ENCODE assay signal across 16 cellular contexts in genomic region chr5:157610990-157611389, GRCh38. TPM values are rescaled to one million over a fixed set of nuclear protein-coding genes. Genes with fewer than 3 reads are reported as not detected.
DNase-seq lines count a peak whose midpoint lies in the region; ATAC-seq, FAIRE-seq and TF ChIP-seq lines count a peak whose summit lies in the region.
"Had no signal": no experiment of that assay in that cellular context is flagged by ENCODE, and none has a peak within 500 bp of the region (broad histone marks: within the 10 kb centered on the region; RNA-seq: fewer than 3 reads in every experiment).

No MANE protein-coding gene starts in this region.

- peak; percentile 13 for ATAC-seq in GM18502 (IDR thresholded peaks at IDR 0.05; ENCODE audit: poor library complexity, unreplicated experiment)
- peak; percentile 3 for ATAC-seq in GM21723 (IDR thresholded peaks at IDR 0.05; ENCODE audit: unreplicated experiment)
- ATAC-seq: T-cell had no signal

- CTCF ChIA-PET in A673 (lab: Charles Lee), result no interaction called here

- FAIRE-seq in keratinocyte (lab: Jason Lieb, UNC), result no peak
- FAIRE-seq: small intestine had no signal

- TF ChIP-seq CTCF in keratinocyte (optimal IDR thresholded peaks at IDR 0.05 in 1 of 3, IDR thresholded peaks at IDR 0.05 in 1 of 3, conservative IDR thresholded peaks at IDR 0.05 in 1 of 3; ENCODE audit: extremely low read depth in 1 of 3, insufficient read depth in 2 of 3, low read length in 3 of 3) (no peak), coronary artery (IDR thresholded peaks at IDR 0.05) (no peak), A673 (conservative IDR thresholded peaks at IDR 0.05; ENCODE audit: low read depth, low read length) (no peak)

- H4K20me1 ChIP-seq in keratinocyte (ENCODE audit: control insufficient read depth, extremely low read depth, insufficient read depth, low read length), result no peaks in the 10 kb centered on the region

- H3K4me1 ChIP-seq in SJCRH30 (peaks cover 44% of the 10 kb centered on the region), keratinocyte (ENCODE audit: control insufficient read depth, extremely low read depth, insufficient read depth, low read length) (peaks cover 41% of the 10 kb centered on the region), A673 (ENCODE audit: insufficient read depth, low read length, poor library complexity, severe bottlenecking) (no peaks in the 10 kb centered on the region)

- H2AFZ ChIP-seq in keratinocyte (ENCODE audit: control insufficient read depth, low read length), result peak overlapping the region; percentile 13

- H3K9ac ChIP-seq in keratinocyte (ENCODE audit: control insufficient read depth, extremely low read depth, insufficient read depth, low read length), result no peak overlapping the region

- dilution Hi-C loops in keratinocyte (cut with MboI; ENCODE audit: extremely low pct_ligation_motif_present, low sequenced_read_pairs), result no loop called here

- H3K9me3 ChIP-seq in SJCRH30 (replicated peaks) (no peaks in the 10 kb centered on the region; the same call in 1 of the 2 replicates), keratinocyte (ENCODE audit: control insufficient read depth, low read depth, low read length) (no peaks in the 10 kb centered on the region), A673 (ENCODE audit: low read depth, low read length, poor library complexity, severe bottlenecking) (no peaks in the 10 kb centered on the region)
- H3K9me3 ChIP-seq: upper lobe of left lung had no signal

- no TSS peak for BruUV-seq in A673 (replicated peaks; lab: Mats Ljungman, UMichigan)

- H3K4me3 ChIP-seq in SJCRH30, result no peak overlapping the region
- no peak overlapping the region for H3K4me3 ChIP-seq in keratinocyte (ENCODE audit: control insufficient read depth in 2 of 3, extremely low read depth in 1 of 3, insufficient read depth in 2 of 3, low read depth in 1 of 3, low read length in 3 of 3)
- H3K4me3 ChIP-seq in coronary artery, result no peak overlapping the region
- H3K4me3 ChIP-seq in A673 (ENCODE audit: low read depth, low read length, poor library complexity, severe bottlenecking), result no peak overlapping the region
- H3K4me3 ChIP-seq: upper lobe of left lung had no signal

- H3K9me1 ChIP-seq in keratinocyte (ENCODE audit: control insufficient read depth, extremely low read depth, insufficient read depth, low read length), result no peaks in the 10 kb centered on the region

- H3K27me3 ChIP-seq in SJCRH30 (no peaks in the 10 kb centered on the region), keratinocyte (ENCODE audit: control insufficient read depth, extremely low read depth, insufficient read depth, low read length) (no peaks in the 10 kb centered on the region), A673 (replicated peaks; ENCODE audit: insufficient read depth, low read depth, low read length, poor library complexity) (no peaks in the 10 kb centered on the region)
- H3K27me3 ChIP-seq: upper lobe of left lung had no signal

- H3K27ac ChIP-seq in SJCRH30 (peak overlapping the region; percentile 100), keratinocyte (ENCODE audit: control insufficient read depth, insufficient read depth, low read length) (peak overlapping the region; percentile 5), coronary artery (no peak overlapping the region), A673 (ENCODE audit: low read depth, low read length, poor library complexity, severe bottlenecking) (no peak overlapping the region)
- H3K27ac ChIP-seq: HL-60, upper lobe of left lung had no signal

- DNase-seq in SJCRH30 (peak; percentile 63 to 82), keratinocyte (ENCODE audit: low read depth, low spot score) (no peak), coronary artery (ENCODE audit: low spot score) (no peak), NCI-H1930 (lab: John Stamatoyannopoulos, UW) (no peak), H4 (ENCODE audit: low spot score) (no peak), A673 (ENCODE audit: low spot score) (no peak)
- DNase-seq: activated T-cell treated with anti-CD3 and anti-CD28 coated beads for 4 hours, amygdala, KBM-7, small intestine, T-cell, upper lobe of left lung had no signal

- H3K36me3 ChIP-seq in SJCRH30, result no peaks in the 10 kb centered on the region
- no peaks in the 10 kb centered on the region for H3K36me3 ChIP-seq in keratinocyte (ENCODE audit: control insufficient read depth in 2 of 2, extremely low read depth in 1 of 2, insufficient read depth in 2 of 2, low read length in 2 of 2)
- no peaks in the 10 kb centered on the region for H3K36me3 ChIP-seq in A673 (ENCODE audit: insufficient read depth, low read length, poor library complexity, severe bottlenecking)
- H3K36me3 ChIP-seq: upper lobe of left lung had no signal

- H3K4me2 ChIP-seq in keratinocyte (ENCODE audit: control insufficient read depth, extremely low read depth, insufficient read depth, low read depth, low read length), result no peak overlapping the region

- no peaks in the 10 kb centered on the region for H3K79me2 ChIP-seq in keratinocyte (ENCODE audit: control insufficient read depth, insufficient read depth, low read length)

- POLR2A ChIA-PET in A673 (lab: Charles Lee; ENCODE audit: low non-redundant PET), result no interaction called here

- intact Hi-C loops in A673 (cut with micrococcal nuclease; ENCODE audit: unreplicated experiment), result no loop called here

RNA-seq across cellular contexts. Expression of gene ADAM19, which starts 35.4 kb away (rescaled TPM):
- 45.1 and 50.0 TPM in 2 replicates for total RNA-seq in SJCRH30 (2014; rRNA removed; shearing (Covaris generic))
- 19.7 to 90.3 TPM (median 22.7 TPM) in 3 replicates for polyA plus RNA-seq in keratinocyte
- polyA plus RNA-seq in keratinocyte (2011; ENCODE audit: low read depth), result 0.69 TPM
- polyA plus RNA-seq in keratinocyte (2011; cell fraction: cytosol; rRNA removed), result 21.5 and 21.6 TPM in 2 replicates
- polyA plus RNA-seq in keratinocyte (2011; cell fraction: nucleus; rRNA removed), result 75.2 and 76.0 TPM in 2 replicates
- 1.6 and 86.3 TPM in 2 replicates for polyA plus RNA-seq in keratinocyte (2012; ENCODE audit: low replicate concordance)
- 57.3 to 181 TPM (median 60.5 TPM) in 3 replicates for polyA minus RNA-seq in keratinocyte
- polyA minus RNA-seq in keratinocyte (2011; cell fraction: cytosol; rRNA and poly(A)+ RNA removed), result 75.0 TPM
- 94.0 and 124 TPM in 2 replicates for polyA minus RNA-seq in keratinocyte (2011; cell fraction: nucleus; rRNA and poly(A)+ RNA removed)
- 4.9 and 5.6 TPM in 2 replicates for total RNA-seq in H4 (2014; rRNA removed; shearing (Covaris generic))
- 1.7 and 2.3 TPM in 2 replicates for total RNA-seq in A673 (2021)

RNA-seq across cellular contexts. Expression of gene SOX30, which starts 41.2 kb away (rescaled TPM):
- total RNA-seq in SJCRH30 (2014; rRNA removed; shearing (Covaris generic)), result 0.13 TPM in 1 of 2 replicates, not detected in the other
- polyA plus RNA-seq in keratinocyte, result 0.03 to 0.06 TPM (median 0.05 TPM) in 3 replicates
- not detected for polyA plus RNA-seq in keratinocyte (2011; ENCODE audit: low read depth)
- polyA plus RNA-seq in keratinocyte (2011; cell fraction: cytosol; rRNA removed), result 0.04 and 0.09 TPM in 2 replicates
- 0.11 and 0.18 TPM in 2 replicates for polyA plus RNA-seq in keratinocyte (2011; cell fraction: nucleus; rRNA removed)
- polyA plus RNA-seq in keratinocyte (2012; ENCODE audit: low replicate concordance), result 0.08 and 0.37 TPM in 2 replicates
- polyA minus RNA-seq in keratinocyte, result 0.20 TPM in 1 of 3 replicates, not detected in the others
- polyA minus RNA-seq in keratinocyte (2011; cell fraction: cytosol; rRNA and poly(A)+ RNA removed), result not detected
- polyA minus RNA-seq in keratinocyte (2011; cell fraction: nucleus; rRNA and poly(A)+ RNA removed), result not detected in 2 replicates
- not detected in 2 replicates for total RNA-seq in H4 (2014; rRNA removed; shearing (Covaris generic))
- not detected in 2 replicates for total RNA-seq in A673 (2021)
- total RNA-seq: RPMI7951 had no signal

Comparison
In these comparisons a context has a peak if more than half of its experiments do, and no peak if none do; other contexts are left out.
1. DNase-seq: peak in SJCRH30 (2 of 2); none in keratinocyte (single experiment), coronary artery (single experiment), NCI-H1930 (0 of 2), H4 (single experiment) and A673 (single experiment).
2. H3K27ac ChIP-seq: peak in SJCRH30 (single experiment) and keratinocyte (single experiment); none in coronary artery (0 of 2) and A673 (single experiment).